In the genomic region with DNA sequence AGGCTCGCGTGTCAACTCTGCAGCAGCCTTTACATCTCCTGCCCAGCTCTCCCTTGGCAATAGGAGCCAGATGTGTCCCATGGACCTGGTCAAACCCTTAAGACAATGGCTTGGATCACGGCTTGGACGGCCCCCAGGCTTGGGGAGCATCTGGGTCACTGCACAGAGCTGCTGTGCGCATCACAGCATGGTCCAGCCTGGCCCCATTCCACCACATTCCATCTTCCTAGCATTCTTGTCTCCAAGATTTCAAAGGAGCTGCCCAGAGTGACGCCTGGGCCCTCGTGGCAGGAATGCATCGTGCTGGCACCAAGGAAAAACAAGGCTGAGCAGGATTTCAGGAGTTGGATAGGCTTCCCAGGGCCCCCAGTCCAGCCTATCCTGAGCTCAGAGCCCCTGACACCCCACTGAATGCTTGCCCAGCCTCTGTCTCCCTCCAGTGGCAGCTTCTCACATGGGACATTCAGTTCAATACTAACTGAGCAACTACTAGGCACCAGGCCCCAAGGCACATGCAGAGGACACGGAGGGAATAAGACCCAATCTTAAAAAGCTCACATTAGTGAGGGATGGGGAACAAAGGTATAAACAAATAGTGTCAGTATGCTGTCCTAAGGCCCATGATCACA, we compare ENCODE assay signal across 8 cellular contexts. TPM values are rescaled to one million over a fixed set of nuclear protein-coding genes. Genes with fewer than 3 reads are reported as not detected.
A peak's percentile ranks its signal among the peaks of the same experiment; 100 is the strongest.
DNase-seq lines count a peak whose midpoint lies in the region; ATAC-seq and TF ChIP-seq lines count a peak whose summit lies in the region.

No MANE protein-coding gene starts in this region.

- CTCF ChIA-PET in AG04450 (lab: Charles Lee), result interaction anchor here (0.5 to 1.5 kb wide), 15 partner anchors 10 to 245 kb away, joined by 3 to 17 read pairs (median 5); no protein-coding TSS in a partner anchor

- no peaks in the 10 kb centered on the region for H3K27me3 ChIP-seq in AG04450 (ENCODE audit: control insufficient read depth, insufficient read depth, low read length)
- no peaks in the 10 kb centered on the region for H3K27me3 ChIP-seq in smooth muscle cell (ENCODE audit: low read depth)

- H3K27ac ChIP-seq in AG04450 (ENCODE audit: low read depth, low read length) (peak overlapping the region; percentile 11), smooth muscle cell (ENCODE audit: low read depth) (no peak overlapping the region)

- H3K4me3 ChIP-seq in AG04450 (ENCODE audit: low read depth, low read length) (no peak overlapping the region), WI38 (ENCODE audit: low read depth, low read length) (no peak overlapping the region), smooth muscle cell (no peak overlapping the region)

- POLR2A ChIA-PET in AG04450 (lab: Yijun Ruan, JAX), result no interaction called here

- H3K36me3 ChIP-seq in smooth muscle cell (ENCODE audit: low read depth), result no peaks in the 10 kb centered on the region

- no peak for ATAC-seq in HG02610 (IDR thresholded peaks at IDR 0.05; ENCODE audit: unreplicated experiment)

- DNase-seq in AG04450 (ENCODE audit: low read depth, low spot score), result no peak
- DNase-seq in GOT3 (lab: John Stamatoyannopoulos, UW), result peak; percentile 28
- DNase-seq in germinal center (ENCODE audit: low spot score), result peak; percentile 27
- no peak for DNase-seq in smooth muscle cell (lab: John Stamatoyannopoulos, UW; ENCODE audit: unreplicated experiment)
- DNase-seq in HPDE6-E6E7 (ENCODE audit: extremely low spot score), result no peak
- DNase-seq in NCI-H1092 treated with DMSO at 0.1 percent for 48 hours (lab: John Stamatoyannopoulos, UW), result no peak

- H4K20me1 ChIP-seq in smooth muscle cell (ENCODE audit: low read depth), result no peaks in the 10 kb centered on the region

- TF ChIP-seq CTCF in AG04450 (IDR thresholded peaks at IDR 0.05; ENCODE audit: low read depth, low read length) (peak; percentile 64), WI38 (IDR thresholded peaks at IDR 0.05; ENCODE audit: low read depth, low read length) (peak; percentile 55), smooth muscle cell (IDR thresholded peaks at IDR 0.05; ENCODE audit: borderline replicate concordance, insufficient read depth, poor library complexity, severe bottlenecking) (peak; percentile 31)

- H2AFZ ChIP-seq in smooth muscle cell (ENCODE audit: low read depth), result no peak overlapping the region

- no peaks in the 10 kb centered on the region; the same call in 1 of the 2 replicates for H3K9me3 ChIP-seq in AG04450 (ENCODE audit: control insufficient read depth, insufficient read depth, low read length)
- no peaks in the 10 kb centered on the region for H3K9me3 ChIP-seq in smooth muscle cell (replicated peaks; ENCODE audit: low read depth)

- 94% methylated on average over 9 of the region's 9 CpGs for WGBS in smooth muscle cell (ENCODE audit: low lambda C conversion rate)

- H3K9ac ChIP-seq in smooth muscle cell (ENCODE audit: low read depth), result no peak overlapping the region

- no peak overlapping the region for H3K4me2 ChIP-seq in smooth muscle cell

- peaks cover 8% of the 10 kb centered on the region for H3F3A ChIP-seq in smooth muscle cell (ENCODE audit: low read depth)

- peaks cover 30% of the 10 kb centered on the region for H3K4me1 ChIP-seq in smooth muscle cell (ENCODE audit: low read depth)

- no peaks in the 10 kb centered on the region for H3K79me2 ChIP-seq in smooth muscle cell (ENCODE audit: low read depth)

RNA-seq across cellular contexts. Expression of a gene that starts 34.3 kb away (rescaled TPM):
- polyA plus RNA-seq in AG04450 (2011; rRNA removed) (33.3 and 34.2 TPM in 2 replicates), smooth muscle cell (6.4 and 7.3 TPM in 2 replicates)
- polyA minus RNA-seq in AG04450 (2011; rRNA and poly(A)+ RNA removed), result 41.1 and 42.9 TPM in 2 replicates
- 9.7 and 10.8 TPM in 2 replicates for total RNA-seq in smooth muscle cell

RNA-seq across cellular contexts. Expression of a gene that starts 36.7 kb away (rescaled TPM):
- polyA plus RNA-seq in AG04450 (2011; rRNA removed), result 52.6 and 56.2 TPM in 2 replicates
- 23.2 and 25.6 TPM in 2 replicates for polyA minus RNA-seq in AG04450 (2011; rRNA and poly(A)+ RNA removed)
- 49.4 and 78.1 TPM in 2 replicates for total RNA-seq in smooth muscle cell
- polyA plus RNA-seq in smooth muscle cell, result 61.5 and 68.4 TPM in 2 replicates

RNA-seq across cellular contexts. Expression of a gene that starts 50.6 kb away (rescaled TPM):
- polyA plus RNA-seq in AG04450 (2011; rRNA removed) (1.6 and 1.7 TPM in 2 replicates), smooth muscle cell (2.5 and 2.6 TPM in 2 replicates)
- 2.2 and 3.2 TPM in 2 replicates for polyA minus RNA-seq in AG04450 (2011; rRNA and poly(A)+ RNA removed)
- total RNA-seq in smooth muscle cell, result 0.27 and 2.6 TPM in 2 replicates

Comparison
In these comparisons a context has a peak if more than half of its experiments do, and no peak if none do; other contexts are left out.
1. DNase-seq: peak in GOT3 (single experiment) and germinal center (single experiment); none in AG04450 (single experiment), smooth muscle cell (single experiment), HPDE6-E6E7 (single experiment) and NCI-H1092 treated with DMSO at 0.1 percent for 48 hours (single experiment).
2. Peak in every context shown above with its lines, with median percentiles within 50 percentile points of each other: CTCF ChIP-seq.